In genomic region chr4:128858875-128859696, GRCh38 we compare ENCODE assay signal across 12 cellular contexts. TPM values are rescaled to one million over a fixed set of nuclear protein-coding genes. Genes with fewer than 3 reads are reported as not detected.
DNase-seq lines count a peak whose midpoint lies in the region; ATAC-seq, FAIRE-seq and TF ChIP-seq lines count a peak whose summit lies in the region.
"Had no signal": no experiment of that assay in that cellular context is flagged by ENCODE, and none has a peak within 500 bp of the region (broad histone marks: within the 10 kb centered on the region; RNA-seq: fewer than 3 reads in every experiment).

No MANE protein-coding gene starts in this region.

- H3K4me1 Mint-ChIP-seq in memory B cell: peaks cover 26% of the 10 kb centered on the region

- no peaks in the 10 kb centered on the region for H3K9me3 Mint-ChIP-seq in memory B cell
- H3K9me3 Mint-ChIP-seq: stimulated activated naive CD8-positive, alpha-beta T cell treated with anti-CD3 and anti-CD28 coated beads, Interleukin-15, amount 100 ng/mL, for 72 hours had no signal

- H3K4me3 Mint-ChIP-seq in memory B cell: no peak overlapping the region
- H3K4me3 Mint-ChIP-seq: stimulated activated naive CD8-positive, alpha-beta T cell treated with anti-CD3 and anti-CD28 coated beads, Interleukin-15, amount 100 ng/mL, for 72 hours had no signal

- H3K4me3 ChIP-seq in AG04449 (ENCODE audit: low read depth, low read length) (no peak overlapping the region), body of pancreas (no peak overlapping the region)
- H3K4me3 ChIP-seq: gastrocnemius medialis had no signal

- H3K27ac Mint-ChIP-seq in memory B cell: peak overlapping the region; percentile 14

- ATAC-seq in body of pancreas: peak; percentile 17
- ATAC-seq in memory B cell (ENCODE audit: low read depth): no peak
- ATAC-seq in GM21825 (IDR thresholded peaks at IDR 0.05; ENCODE audit: unreplicated experiment): no peak
- ATAC-seq: stimulated activated naive CD8-positive, alpha-beta T cell treated with anti-CD3 and anti-CD28 coated beads, Interleukin-15, amount 100 ng/mL, for 72 hours had no signal

- peaks cover 24% of the 10 kb centered on the region for H3K4me1 ChIP-seq in body of pancreas
- H3K4me1 ChIP-seq: gastrocnemius medialis had no signal

- 72% methylated on average over 19 of the region's 19 CpGs for WGBS in body of pancreas, 2 donors

- peak in 1 of 3 donors; percentile 7 for TF ChIP-seq POLR2A in body of pancreas (IDR thresholded peaks at IDR 0.05)

- FAIRE-seq in GM18507 (lab: Jason Lieb, UNC): peak; percentile 26
- FAIRE-seq: H54 had no signal

- CTCF ChIA-PET in AG04449 (lab: Yijun Ruan, JAX): interaction anchor here (1.0 kb wide), 1 partner anchor 285 kb away, joined by 5 read pairs; no protein-coding TSS in a partner anchor

- TF ChIP-seq CTCF in AG04449 (IDR thresholded peaks at IDR 0.05; ENCODE audit: insufficient read depth, low read length, missing control alignments) (no peak), body of pancreas (IDR thresholded peaks at IDR 0.05) (no peak)

- H3K27me3 Mint-ChIP-seq in memory B cell: no peaks in the 10 kb centered on the region
- H3K27me3 Mint-ChIP-seq: stimulated activated naive CD8-positive, alpha-beta T cell treated with anti-CD3 and anti-CD28 coated beads, Interleukin-15, amount 100 ng/mL, for 72 hours had no signal

- H3K36me3 ChIP-seq in body of pancreas (replicated peaks in 1 of 2; ENCODE audit: insufficient read depth in 1 of 2, low read depth in 2 of 2): peaks cover 24 to 52% of the 10 kb centered on the region in 2 donors

- no peaks in the 10 kb centered on the region for H3K27me3 ChIP-seq in body of pancreas
- H3K27me3 ChIP-seq: gastrocnemius medialis had no signal

- peaks cover 41% of the 10 kb centered on the region for H3K36me3 Mint-ChIP-seq in memory B cell

- POLR2A ChIA-PET in AG04449 (lab: Yijun Ruan, JAX): interaction anchor here (1.1 to 2.7 kb wide), 2 partner anchors 36 to 46 kb away, joined by 4 to 8 read pairs; no protein-coding TSS in a partner anchor

- intact Hi-C loops in body of pancreas (cut with DNase I): no loop called here

- DNase-seq in AG04449 (ENCODE audit: low read depth, low spot score) (peak; percentile 61), GM18507 (ENCODE audit: extremely low spot score, insufficient read length, low read depth) (no peak), body of pancreas (no peak), memory B cell (ENCODE audit: low spot score in 2 of 2) (no peak), mucosa of gallbladder (ENCODE audit: low spot score) (no peak), G401 (ENCODE audit: low spot score) (no peak), H4 (ENCODE audit: low spot score) (no peak)
- DNase-seq: gastrocnemius medialis; NCI-H1105; stimulated activated naive CD8-positive, alpha-beta T cell treated with anti-CD3 and anti-CD28 coated beads, Interleukin-15, amount 100 ng/mL, for 72 hours had no signal

- no peaks in the 10 kb centered on the region for H3K9me3 ChIP-seq in body of pancreas
- H3K9me3 ChIP-seq: gastrocnemius medialis had no signal

- in situ Hi-C loops in G401 (cut with HindIII; ENCODE audit: low sequenced_read_pairs): no loop called here

- H3K27ac ChIP-seq in body of pancreas: peak overlapping the region in 2 of 4 donors; percentile 19 to 35
- H3K27ac ChIP-seq: gastrocnemius medialis had no signal

RNA-seq across cellular contexts. Expression of gene JADE1, which starts 49.6 kb away (rescaled TPM):
- 10 to 100 TPM; 44.4 to 50.4 TPM for total RNA-seq in body of pancreas
- total RNA-seq in mucosa of gallbladder: 49.8 TPM
- 17.5 and 34.5 TPM in 2 replicates for total RNA-seq in G401 (2014; rRNA removed; shearing (Covaris generic))
- total RNA-seq in H4 (2014; rRNA removed; shearing (Covaris generic)): 12.8 and 16.8 TPM in 2 replicates
